Comparison of ENCODE assay signal across 8 cellular contexts in genomic region chr12:31588976-31589375, GRCh38. TPM values are rescaled to one million over a fixed set of nuclear protein-coding genes. Genes with fewer than 3 reads are reported as not detected.
A peak's percentile ranks its signal among the peaks of the same experiment; 100 is the strongest.
DNase-seq lines count a peak whose midpoint lies in the region; ATAC-seq and TF ChIP-seq lines count a peak whose summit lies in the region.

No MANE protein-coding gene starts in this region.

- H3K27ac ChIP-seq in RWPE1 (no peak overlapping the region), gastrocnemius medialis (peak overlapping the region; percentile 90 to 98 (median 94))

- H3K27me3 ChIP-seq in gastrocnemius medialis, result no peaks in the 10 kb centered on the region

- peak overlapping the region; percentile 88 for H3K4me3 ChIP-seq in GM12864 (ENCODE audit: low read depth, low read length)
- peak overlapping the region; percentile 89 for H3K4me3 ChIP-seq in fibroblast of the aortic adventitia (ENCODE audit: low read depth, low read length)
- peak overlapping the region; percentile 73 to 94 (median 86) for H3K4me3 ChIP-seq in gastrocnemius medialis

- peaks cover 26 to 35% of the 10 kb centered on the region in 2 donors for H3K4me1 ChIP-seq in gastrocnemius medialis

- intact Hi-C loops in gastrocnemius medialis (cut with DNase I; ENCODE audit: low total_unique reads), result no loop called here

- no peaks in the 10 kb centered on the region for H3K36me3 ChIP-seq in gastrocnemius medialis

- DNase-seq in GM12864 (ENCODE audit: low read depth) (no peak), RWPE1 (ENCODE audit: low spot score) (peak; percentile 7), fibroblast of the aortic adventitia (ENCODE audit: low read depth) (peak; percentile 25), gastrocnemius medialis (no peak), NCI-H1417 treated with DMSO at 0.1 percent for 48 hours (lab: John Stamatoyannopoulos, UW) (no peak), NCI-H2081 (lab: John Stamatoyannopoulos, UW) (no peak)
- no peak for DNase-seq in activated CD4-positive, CD25-positive, alpha-beta regulatory T cell treated with anti-CD3 and anti-CD28 coated beads, Interleukin-2, amount 50 U/mL, for 72 hours

- in situ Hi-C loops in gastrocnemius medialis (cut with MboI; ENCODE audit: low sequenced_read_pairs in 4 of 4), result no loop called here

- H3K9me3 ChIP-seq in gastrocnemius medialis, result no peaks in the 10 kb centered on the region

- no peak for ATAC-seq in gastrocnemius medialis
- ATAC-seq in GM19351 (IDR thresholded peaks at IDR 0.05; ENCODE audit: unreplicated experiment), result no peak

- POLR2A ChIA-PET in RWPE1 (lab: Yijun Ruan, JAX; ENCODE audit: low non-redundant PET), result no interaction called here

- TF ChIP-seq POLR2A in gastrocnemius medialis (IDR thresholded peaks at IDR 0.05), result no peak

- TF ChIP-seq CTCF in GM12864 (IDR thresholded peaks at IDR 0.05; ENCODE audit: low read depth, low read length, missing control alignments) (no peak), RWPE1 (conservative IDR thresholded peaks at IDR 0.05; ENCODE audit: low read depth) (no peak), fibroblast of the aortic adventitia (IDR thresholded peaks at IDR 0.05; ENCODE audit: insufficient read depth, low read length) (no peak), gastrocnemius medialis (IDR thresholded peaks at IDR 0.05 in 4 of 5, conservative IDR thresholded peaks at IDR 0.05 in 1 of 5) (no peak)

- CTCF ChIA-PET in RWPE1 (lab: Yijun Ruan, JAX), result interaction anchor here (0.7 kb wide), 1 partner anchor 70 kb away, joined by 3 read pairs; no protein-coding TSS in a partner anchor

RNA-seq across cellular contexts. Expression of gene DENND5B, which starts 2.0 kb away (rescaled TPM):
- total RNA-seq in fibroblast of the aortic adventitia (ENCODE audit: low replicate concordance), result 6.8 and 19.2 TPM in 2 replicates
- total RNA-seq in gastrocnemius medialis, result 10 to 100 TPM; 12.5 to 33.7 (median 26.7) TPM

Comparison
In these comparisons a context has a peak if more than half of its experiments do, and no peak if none do; other contexts are left out.
1. DNase-seq: peak in RWPE1 (single experiment) and fibroblast of the aortic adventitia (single experiment); none in GM12864 (single experiment), gastrocnemius medialis (0 of 2), NCI-H1417 treated with DMSO at 0.1 percent for 48 hours (single experiment), NCI-H2081 (0 of 2) and activated CD4-positive, CD25-positive, alpha-beta regulatory T cell treated with anti-CD3 and anti-CD28 coated beads, Interleukin-2, amount 50 U/mL, for 72 hours (single experiment).
2. Peak in every context shown above with its lines, with median percentiles within 50 percentile points of each other: H3K4me3 ChIP-seq.